8 cellular contexts compared by ENCODE assay signal in genomic region chr6:32244946-32245398, GRCh38. TPM values are rescaled to one million over a fixed set of nuclear protein-coding genes. Genes with fewer than 3 reads are reported as not detected.
DNase-seq lines count a peak whose midpoint lies in the region; ATAC-seq and TF ChIP-seq lines count a peak whose summit lies in the region.

No MANE protein-coding gene starts in this region.

- H3K27me3 ChIP-seq in SU-DHL-6 (ENCODE audit: low read length): no peaks in the 10 kb centered on the region

- ATAC-seq in left cardiac atrium (peak; percentile 93 to 94), GM18517 (IDR thresholded peaks at IDR 0.05; ENCODE audit: unreplicated experiment) (no peak)

- peak overlapping the region; percentile 28 for H2AFZ ChIP-seq in SU-DHL-6 (ENCODE audit: low read depth, low read length, severe bottlenecking)

- H3K79me2 ChIP-seq in SU-DHL-6 (ENCODE audit: insufficient read depth, low read length): no peaks in the 10 kb centered on the region

- no peaks in the 10 kb centered on the region for H3K9me2 ChIP-seq in SU-DHL-6 (replicated peaks; ENCODE audit: insufficient read depth, low read length)

- peaks cover 14% of the 10 kb centered on the region; the same call in 1 of the 2 replicates for H3K9me3 ChIP-seq in SU-DHL-6 (ENCODE audit: insufficient read depth, low read length)

- no peak overlapping the region for H3K4me3 ChIP-seq in SU-DHL-6 (ENCODE audit: insufficient read depth, low read length, poor library complexity, severe bottlenecking)

- H4K20me1 ChIP-seq in SU-DHL-6 (ENCODE audit: low read depth, low read length): no peaks in the 10 kb centered on the region

- no peaks in the 10 kb centered on the region for H3K36me3 ChIP-seq in SU-DHL-6 (ENCODE audit: low read length)

- H3K4me2 ChIP-seq in SU-DHL-6 (ENCODE audit: low read depth, low read length, poor library complexity, severe bottlenecking): peak overlapping the region; percentile 22

- no peaks in the 10 kb centered on the region for H3F3A ChIP-seq in SU-DHL-6 (ENCODE audit: insufficient read depth)

- H3K9ac ChIP-seq in SU-DHL-6 (ENCODE audit: low read length): 0 out of 2 replicates have a peak overlapping the region, but pooled peaks have one; percentile 1

- intact Hi-C loops in left cardiac atrium (cut with DNase I): loop anchor here in 1 of 2 donors (10.0 kb wide), 3 partner anchors 150 to 550 kb away; no protein-coding TSS in a partner anchor

- H3K27ac ChIP-seq in SU-DHL-6 (ENCODE audit: low read depth, low read length): no peak overlapping the region

- TF ChIP-seq CTCF in SU-DHL-6 (IDR thresholded peaks at IDR 0.05; ENCODE audit: insufficient read depth, low read length, poor library complexity, severe bottlenecking): peak; percentile 98

- DNase-seq in DMS114 treated with DMSO at 0.1 percent for 48 hours (lab: John Stamatoyannopoulos, UW; ENCODE audit: unreplicated experiment) (peak; percentile 79), HuH-7 (ENCODE audit: low spot score) (peak; percentile 57), left cardiac atrium (peak; percentile 91), putamen (ENCODE audit: low spot score) (peak; percentile 61), ureter (ENCODE audit: low spot score) (peak; percentile 83)
- DNase-seq in activated naive CD8-positive, alpha-beta T cell treated with anti-CD3 and anti-CD28 coated beads, Interleukin-2, amount 50 U/mL, for 16 hours (ENCODE audit: low read depth, low spot score): peak; percentile 54

RNA-seq across cellular contexts. Expression of gene NOTCH4, which starts 21.1 kb away (rescaled TPM):
- total RNA-seq in left cardiac atrium (10 to 100 TPM; 22.4 to 27.9 TPM), ureter (19.4 TPM)

RNA-seq across cellular contexts. Expression of gene GPSM3, which starts 52.5 kb away (rescaled TPM):
- 10 to 100 TPM in 1 of 2 donors, 1 to 10 TPM in 1; 8.5 to 15.8 TPM for total RNA-seq in left cardiac atrium
- total RNA-seq in ureter: 33.9 TPM

RNA-seq across cellular contexts. Expression of gene PBX2, which starts 55.0 kb away (rescaled TPM):
- total RNA-seq in left cardiac atrium: 10 to 100 TPM; 43.7 to 47.7 TPM
- total RNA-seq in ureter: 103 TPM
